In the genomic region with DNA sequence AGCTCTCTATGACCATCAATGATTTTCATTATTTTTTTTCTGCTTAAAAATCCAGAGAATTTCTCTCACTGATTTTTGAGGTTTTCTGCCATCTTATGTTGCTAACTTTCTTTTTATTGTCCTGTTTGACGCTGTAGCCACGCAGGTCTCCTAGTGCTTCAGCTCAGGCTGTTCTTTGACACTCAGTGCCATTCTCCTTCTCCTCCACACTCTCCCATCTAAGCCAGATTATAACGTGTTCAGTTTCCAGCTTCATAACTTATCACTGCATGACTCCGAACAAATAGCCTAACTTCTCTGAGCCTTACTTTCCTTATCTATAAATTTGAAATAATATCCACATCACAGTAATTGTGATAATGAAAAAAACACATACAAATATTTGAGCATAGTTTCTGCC, we compare ENCODE assay signal across 21 cellular contexts. TPM values are rescaled to one million over a fixed set of nuclear protein-coding genes. Genes with fewer than 3 reads are reported as not detected.
DNase-seq lines count a peak whose midpoint lies in the region; ATAC-seq, FAIRE-seq and TF ChIP-seq lines count a peak whose summit lies in the region.
"Had no signal": no experiment of that assay in that cellular context is flagged by ENCODE, and none has a peak within 500 bp of the region (broad histone marks: within the 10 kb centered on the region; RNA-seq: fewer than 3 reads in every experiment).

No MANE protein-coding gene starts in this region.

- CTCF ChIA-PET in IMR-90 (lab: Yijun Ruan, JAX) (interaction anchor here (0.6 kb wide), 1 partner anchor 25 kb away, joined by 5 read pairs; no protein-coding TSS in a partner anchor), endothelial cell of umbilical vein (lab: Charles Lee) (interaction anchor here (1.3 to 3.9 kb wide), 3 partner anchors 13 to 39 kb away, joined by 5 to 17 read pairs (median 5); no protein-coding TSS in a partner anchor)

- H3K4me2 ChIP-seq in IMR-90 (ENCODE audit: low read depth, low read length): no peak overlapping the region
- H3K4me2 ChIP-seq in endothelial cell of umbilical vein (ENCODE audit: insufficient read depth, low read length): peak overlapping the region; percentile 70
- peak overlapping the region; percentile 20 for H3K4me2 ChIP-seq in hepatocyte

- DNase-seq in IMR-90 (no peak), endothelial cell of umbilical vein (ENCODE audit: low read depth, low spot score) (no peak), hepatocyte (ENCODE audit: low spot score) (no peak), urothelium cell line (ENCODE audit: low spot score) (no peak), GF-D8 (lab: John Stamatoyannopoulos, UW) (no peak), cerebellar nuclear complex (lab: John Stamatoyannopoulos, UW) (no peak)
- DNase-seq: CD4-positive, CD25-positive, alpha-beta regulatory T cell; DMS79; H7; Kasumi-1; MG63; NCI-H1048; NCI-H1417 treated with DMSO at 0.1 percent for 48 hours; NCI-H187; NCI-H446; NCI-H526; SHP77 had no signal

- no peak overlapping the region for H3K18ac ChIP-seq in IMR-90 (ENCODE audit: low read depth, low read length)

- peaks cover 61% of the 10 kb centered on the region for H3K79me2 ChIP-seq in endothelial cell of umbilical vein (ENCODE audit: control insufficient read depth, insufficient read depth, low read length)
- H3K79me2 ChIP-seq in hepatocyte: peaks cover 2% of the 10 kb centered on the region

- H3K4ac ChIP-seq in IMR-90 (ENCODE audit: low read depth, low read length): no peak overlapping the region

- POLR2A ChIA-PET in IMR-90 (lab: Charles Lee; ENCODE audit: unreplicated experiment) (no interaction called here), endothelial cell of umbilical vein (lab: Charles Lee) (interaction anchor here (1.4 kb wide), 1 partner anchor 39 kb away, joined by 10 read pairs; no protein-coding TSS in a partner anchor)

- TF ChIP-seq POLR2A in IMR-90 (IDR thresholded peaks at IDR 0.05; ENCODE audit: low read depth, low read length) (no peak), endothelial cell of umbilical vein (IDR thresholded peaks at IDR 0.05; ENCODE audit: low read depth, low read length) (no peak)

- H2AFZ ChIP-seq in IMR-90 (replicated peaks; ENCODE audit: low read length, poor library complexity) (no peak overlapping the region), endothelial cell of umbilical vein (ENCODE audit: low read depth, low read length) (no peak overlapping the region), hepatocyte (no peak overlapping the region)

- peak overlapping the region; percentile 15; the same call in 1 of the 2 replicates for H4K91ac ChIP-seq in IMR-90 (ENCODE audit: insufficient read depth, low read depth, low read length)

- H3K4me1 ChIP-seq in IMR-90 (ENCODE audit: control insufficient read depth, insufficient read depth, low read length): no peaks in the 10 kb centered on the region
- peaks cover 36% of the 10 kb centered on the region for H3K4me1 ChIP-seq in endothelial cell of umbilical vein (ENCODE audit: control insufficient read depth, extremely low read depth, insufficient read depth, low read length)
- no peaks in the 10 kb centered on the region for H3K4me1 ChIP-seq in hepatocyte (ENCODE audit: insufficient read depth)

- H2AK5ac ChIP-seq in IMR-90 (ENCODE audit: low read depth, low read length): no peak overlapping the region

- H3K79me1 ChIP-seq in IMR-90 (ENCODE audit: low read depth in 1 of 2, low read length in 2 of 2): no peaks in the 10 kb centered on the region

- H3K9ac ChIP-seq in IMR-90 (ENCODE audit: low read depth, low read length) (no peak overlapping the region), endothelial cell of umbilical vein (replicated peaks; ENCODE audit: extremely low read depth, insufficient read depth, low read length) (peak overlapping the region; percentile 18)

- intact Hi-C loops in IMR-90 (cut with micrococcal nuclease): no loop called here
- intact Hi-C loops in endothelial cell of umbilical vein (cut with micrococcal nuclease): no loop called here

- H4K8ac ChIP-seq in IMR-90 (ENCODE audit: low read depth in 2 of 2, low read length in 2 of 2): no peak overlapping the region

- H3K9me1 ChIP-seq in IMR-90 (ENCODE audit: insufficient read depth, low read length) (no peaks in the 10 kb centered on the region; the same call in 1 of the 2 replicates), endothelial cell of umbilical vein (replicated peaks; ENCODE audit: control insufficient read depth, extremely low read depth, insufficient read depth, low read length) (no peaks in the 10 kb centered on the region)

- H3K4me3 ChIP-seq in IMR-90 (ENCODE audit: insufficient read depth, low read depth, low read length) (no peak overlapping the region), endothelial cell of umbilical vein (replicated peaks in 1 of 3; ENCODE audit: insufficient read depth in 1 of 3, low read depth in 1 of 3, low read length in 3 of 3) (no peak overlapping the region), hepatocyte (no peak overlapping the region)
- H3K4me3 ChIP-seq: GM12878, MG63, SK-N-MC had no signal

- TF ChIP-seq CTCF in IMR-90 (conservative IDR thresholded peaks at IDR 0.05; ENCODE audit: low read depth, low read length) (no peak), endothelial cell of umbilical vein (IDR thresholded peaks at IDR 0.05; ENCODE audit: extremely low read depth in 1 of 2, insufficient read depth in 1 of 2, low read depth in 1 of 2, low read length in 2 of 2) (no peak), hepatocyte (IDR thresholded peaks at IDR 0.05; ENCODE audit: poor library complexity) (no peak)

- ATAC-seq in IMR-90 (ENCODE audit: low read depth) (no peak), HG02571 (IDR thresholded peaks at IDR 0.05; ENCODE audit: unreplicated experiment) (no peak)
- ATAC-seq: GM12878 had no signal

- H4K20me1 ChIP-seq in IMR-90 (ENCODE audit: insufficient read depth, low read length) (no peaks in the 10 kb centered on the region), endothelial cell of umbilical vein (replicated peaks; ENCODE audit: control insufficient read depth, extremely low read depth, insufficient read depth, low read length) (no peaks in the 10 kb centered on the region), hepatocyte (ENCODE audit: insufficient read depth, poor library complexity, severe bottlenecking) (no peaks in the 10 kb centered on the region)

- in situ Hi-C loops in IMR-90 (cut with MboI; ENCODE audit: low sequenced_read_pairs): no loop called here

- dilution Hi-C loops in IMR-90 (cut with HindIII; ENCODE audit: low sequenced_read_pairs, unreplicated experiment): no loop called here
- dilution Hi-C loops in endothelial cell of umbilical vein (cut with MboI; ENCODE audit: extremely low pct_ligation_motif_present, low sequenced_read_pairs): no loop called here

- no peak overlapping the region for H2BK15ac ChIP-seq in IMR-90 (ENCODE audit: low read depth, low read length)

- H3K14ac ChIP-seq in IMR-90 (replicated peaks; ENCODE audit: low read depth, low read length): no peak overlapping the region

- H3K23ac ChIP-seq in IMR-90 (ENCODE audit: low read depth, low read length): no peak overlapping the region

- TF ChIP-seq RAD21 in IMR-90 (IDR thresholded peaks at IDR 0.05; ENCODE audit: low read length): no peak

- no peak for FAIRE-seq in endothelial cell of umbilical vein (lab: Jason Lieb, UNC)
- FAIRE-seq in urothelium cell line (lab: Jason Lieb, UNC): peak; percentile 50
- FAIRE-seq: GM12878 had no signal

- WGBS in IMR-90 (ENCODE audit: extremely low coverage in 2 of 2, insufficient read length in 1 of 2), 2 experiments: 83% methylated on average over 3 of the region's 4 CpGs; no CpG with 5 or more reads in 1 of the 2 experiments
- 61% methylated on average over 4 of the region's 4 CpGs for WGBS in hepatocyte (ENCODE audit: low lambda C conversion rate, missing lambda C conversion rate)

- H3K36me3 ChIP-seq in IMR-90 (ENCODE audit: control insufficient read depth, insufficient read depth, low read length) (no peaks in the 10 kb centered on the region), endothelial cell of umbilical vein (ENCODE audit: control insufficient read depth in 2 of 2, extremely low read depth in 1 of 2, insufficient read depth in 2 of 2, low read length in 2 of 2) (no peaks in the 10 kb centered on the region), hepatocyte (replicated peaks; ENCODE audit: insufficient read depth, low read depth) (no peaks in the 10 kb centered on the region)
- H3K36me3 ChIP-seq: MG63 had no signal

- H2BK5ac ChIP-seq in IMR-90 (ENCODE audit: low read depth, low read length, poor library complexity, severe bottlenecking): no peak overlapping the region

- H3K56ac ChIP-seq in IMR-90 (ENCODE audit: extremely low read depth, insufficient read depth, low read length): no peak overlapping the region

- no peak overlapping the region for H4K5ac ChIP-seq in IMR-90 (ENCODE audit: low read depth, low read length)

- BruUV-seq in IMR-90 (replicated peaks; lab: Mats Ljungman, UMichigan) (no TSS peak), endothelial cell of umbilical vein (replicated peaks; lab: Mats Ljungman, UMichigan) (no TSS peak)

- H3K9me3 ChIP-seq in IMR-90 (ENCODE audit: control insufficient read depth, insufficient read depth, low read length) (no peaks in the 10 kb centered on the region), endothelial cell of umbilical vein (replicated peaks; ENCODE audit: control insufficient read depth, insufficient read depth, low read length) (no peaks in the 10 kb centered on the region), hepatocyte (ENCODE audit: low read depth) (no peaks in the 10 kb centered on the region)
- H3K9me3 ChIP-seq: MG63 had no signal

- H3K27ac ChIP-seq in IMR-90 (ENCODE audit: insufficient read depth, low read length): no peak overlapping the region
- peak overlapping the region; percentile 73 for H3K27ac ChIP-seq in endothelial cell of umbilical vein (ENCODE audit: insufficient read depth, low read depth, low read length)
- H3K27ac ChIP-seq in hepatocyte: peak overlapping the region; percentile 66
- H3K27ac ChIP-seq: SK-N-MC had no signal

- H2AK9ac ChIP-seq in IMR-90 (replicated peaks; ENCODE audit: low read depth, low read length, poor library complexity): no peak overlapping the region

- no peaks in the 10 kb centered on the region; the same call in 1 of the 2 replicates for H3K27me3 ChIP-seq in IMR-90 (ENCODE audit: control insufficient read depth, insufficient read depth, low read length)
- H3K27me3 ChIP-seq in endothelial cell of umbilical vein (ENCODE audit: control insufficient read depth in 2 of 2, insufficient read depth in 2 of 2, low read length in 2 of 2): no peaks in the 10 kb centered on the region
- H3K27me3 ChIP-seq in hepatocyte: no peaks in the 10 kb centered on the region
- H3K27me3 ChIP-seq: MG63 had no signal

- H2BK20ac ChIP-seq in IMR-90 (ENCODE audit: low read depth, low read length): 0 out of 2 replicates have a peak overlapping the region, but pooled peaks have one; percentile 18

- no peaks in the 10 kb centered on the region for H3K9me2 ChIP-seq in hepatocyte (replicated peaks; ENCODE audit: insufficient read depth)

- H2BK120ac ChIP-seq in IMR-90 (ENCODE audit: low read depth, low read length): no peak overlapping the region

RNA-seq across cellular contexts. Expression of gene ST3GAL6, which starts 22.8 kb away (rescaled TPM):
- total RNA-seq in IMR-90 (2012; rRNA removed) (0.36 and 1.4 TPM in 2 replicates), endothelial cell of umbilical vein (17.7 and 35.9 TPM in 2 replicates), hepatocyte (15.0 and 16.1 TPM in 2 replicates)
- polyA plus RNA-seq in IMR-90 (2012; rRNA removed) (0.83 and 0.99 TPM in 2 replicates), endothelial cell of umbilical vein (11.3 and 13.2 TPM in 2 replicates), hepatocyte (9.6 and 13.1 TPM in 2 replicates)
- polyA plus RNA-seq in IMR-90 (2012; cell fraction: cytosol; rRNA removed): 0.20 TPM in 1 of 2 replicates, not detected in the other
- polyA plus RNA-seq in IMR-90 (2012; cell fraction: nucleus; rRNA removed; ENCODE audit: low replicate concordance): 0.09 and 1.2 TPM in 2 replicates
- 9.4 and 9.9 TPM in 2 replicates for polyA plus RNA-seq in endothelial cell of umbilical vein (2011; cell fraction: cytosol; rRNA removed)
- polyA plus RNA-seq in endothelial cell of umbilical vein (2011; cell fraction: nucleus; rRNA removed): 44.5 and 49.7 TPM in 2 replicates
- 19.5 and 21.1 TPM in 2 replicates for polyA plus RNA-seq in endothelial cell of umbilical vein (2012)
- polyA minus RNA-seq in endothelial cell of umbilical vein: 11.9 and 23.9 TPM in 2 replicates
- not detected for polyA minus RNA-seq in endothelial cell of umbilical vein (2011; cell fraction: cytosol; rRNA and poly(A)+ RNA removed)
- polyA minus RNA-seq in endothelial cell of umbilical vein (2011; cell fraction: nucleus; rRNA and poly(A)+ RNA removed): 35.4 and 40.4 TPM in 2 replicates
- polyA plus RNA-seq: BJ had no signal
